26 cellular contexts compared by ENCODE assay signal in the genomic region with DNA sequence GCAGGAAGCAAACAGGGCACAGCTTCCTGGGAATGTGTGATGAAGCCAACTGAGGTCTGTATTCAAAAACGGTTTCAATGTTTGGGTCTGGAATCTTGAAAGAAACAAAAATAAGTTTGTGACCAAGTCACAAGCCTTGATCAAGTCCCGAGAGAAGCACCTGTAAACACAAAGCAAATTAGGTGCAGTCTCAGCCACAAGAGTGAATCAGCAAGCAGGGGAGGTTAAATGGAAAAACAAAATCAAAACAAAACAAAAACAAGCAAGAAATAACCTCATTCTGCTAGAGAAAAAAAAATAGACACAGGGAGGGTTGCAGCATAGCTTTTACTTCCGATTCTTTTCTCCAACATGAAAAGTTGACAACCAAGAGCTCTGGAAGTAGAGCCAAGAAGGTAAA.
DNase-seq lines count a peak whose midpoint lies in the region; ATAC-seq and TF ChIP-seq lines count a peak whose summit lies in the region.
"Had no signal": no experiment of that assay in that cellular context is flagged by ENCODE, and none has a peak within 500 bp of the region (broad histone marks: within the 10 kb centered on the region; RNA-seq: fewer than 3 reads in every experiment).

No MANE protein-coding gene starts in this region.

- no peak overlapping the region for H3K4me3 ChIP-seq in mucosa of rectum (ENCODE audit: low read length in 2 of 2)
- H3K4me3 ChIP-seq in coronary artery: no peak overlapping the region
- no peak overlapping the region for H3K4me3 ChIP-seq in dorsolateral prefrontal cortex
- H3K4me3 ChIP-seq: HAP-1, MG63, SK-N-MC, skin epidermis, thoracic aorta had no signal

- CTCF ChIA-PET in activated CD8-positive, alpha-beta T cell treated with anti-CD3 and anti-CD28 coated beads, Interleukin-2, amount 10 ng/mL, durations not matched to agents 7 days and 5 days (lab: Charles Lee): interaction anchor here (0.6 kb wide), 1 partner anchor 435 kb away, joined by 3 read pairs; no protein-coding TSS in a partner anchor

- intact Hi-C loops in dorsolateral prefrontal cortex (cut with DNase I): no loop called here

- peak overlapping the region; percentile 25 to 34 for H3K27ac ChIP-seq in mucosa of rectum (ENCODE audit: low read depth in 2 of 2, low read length in 2 of 2)
- no peak overlapping the region for H3K27ac ChIP-seq in coronary artery
- no peak overlapping the region for H3K27ac ChIP-seq in dorsolateral prefrontal cortex
- H3K27ac ChIP-seq: skin epidermis, thoracic aorta had no signal

- no peak overlapping the region for H3K27ac Mint-ChIP-seq in activated CD8-positive, alpha-beta T cell treated with anti-CD3 and anti-CD28 coated beads, Interleukin-2, amount 10 ng/mL, durations not matched to agents 7 days and 5 days
- H3K27ac Mint-ChIP-seq: CD4-positive, alpha-beta memory T cell; memory B cell had no signal

- H3K27me3 ChIP-seq in mucosa of rectum (ENCODE audit: control insufficient read depth in 2 of 2, insufficient read depth in 2 of 2, low read length in 2 of 2) (peaks cover 0 to 2% of the 10 kb centered on the region in 2 donors), dorsolateral prefrontal cortex (peaks cover 0 to 18% (median 0%) of the 10 kb centered on the region in 45 donors)
- H3K27me3 ChIP-seq: MG63 had no signal

- no peak overlapping the region for H3K9ac ChIP-seq in mucosa of rectum (ENCODE audit: low read depth in 1 of 2, low read length in 2 of 2)

- no peak for TF ChIP-seq CTCF in coronary artery (IDR thresholded peaks at IDR 0.05)
- no peak for TF ChIP-seq CTCF in dorsolateral prefrontal cortex (IDR thresholded peaks at IDR 0.05 in 54 of 56, conservative IDR thresholded peaks at IDR 0.05 in 2 of 56; ENCODE audit: low read depth in 1 of 56, partially characterized antibody in 56 of 56)

- ATAC-seq in GM19035 (IDR thresholded peaks at IDR 0.05; ENCODE audit: unreplicated experiment): peak; percentile 79
- ATAC-seq in HG02588 (IDR thresholded peaks at IDR 0.05; ENCODE audit: unreplicated experiment): peak; percentile 75
- peak; percentile 63 for ATAC-seq in HG03442 (IDR thresholded peaks at IDR 0.05; ENCODE audit: unreplicated experiment)
- ATAC-seq in activated CD8-positive, alpha-beta T cell treated with anti-CD3 and anti-CD28 coated beads, Interleukin-2, amount 10 ng/mL, durations not matched to agents 7 days and 5 days: no peak
- ATAC-seq: left cardiac atrium had no signal

- no peaks in the 10 kb centered on the region for H3K36me3 Mint-ChIP-seq in activated CD8-positive, alpha-beta T cell treated with anti-CD3 and anti-CD28 coated beads, Interleukin-2, amount 10 ng/mL, durations not matched to agents 7 days and 5 days (ENCODE audit: low read depth)
- H3K36me3 Mint-ChIP-seq: memory B cell had no signal

- no peaks in the 10 kb centered on the region for H3K4me1 ChIP-seq in mucosa of rectum (ENCODE audit: control insufficient read depth in 2 of 2, insufficient read depth in 2 of 2, low read length in 2 of 2)
- H3K4me1 ChIP-seq: HAP-1 had no signal

- no peaks in the 10 kb centered on the region for H3K4me1 Mint-ChIP-seq in activated CD8-positive, alpha-beta T cell treated with anti-CD3 and anti-CD28 coated beads, Interleukin-2, amount 10 ng/mL, durations not matched to agents 7 days and 5 days (ENCODE audit: low read depth)
- H3K4me1 Mint-ChIP-seq: CD4-positive, alpha-beta memory T cell; central memory CD8-positive, alpha-beta T cell had no signal

- no peaks in the 10 kb centered on the region for H3K9me3 ChIP-seq in mucosa of rectum (ENCODE audit: control insufficient read depth in 2 of 2, low read length in 2 of 2)
- H3K9me3 ChIP-seq: HAP-1, MG63, thoracic aorta had no signal

- peaks cover 8% of the 10 kb centered on the region for H3K27me3 Mint-ChIP-seq in activated CD8-positive, alpha-beta T cell treated with anti-CD3 and anti-CD28 coated beads, Interleukin-2, amount 10 ng/mL, durations not matched to agents 7 days and 5 days (ENCODE audit: low read depth)

- POLR2A ChIA-PET in activated CD8-positive, alpha-beta T cell treated with anti-CD3 and anti-CD28 coated beads, Interleukin-2, amount 10 ng/mL, durations not matched to agents 7 days and 5 days (lab: Charles Lee): interaction anchor here (0.6 kb wide), 1 partner anchor 936 kb away, joined by 3 read pairs; no protein-coding TSS in a partner anchor

- H3K4me3 Mint-ChIP-seq in activated CD8-positive, alpha-beta T cell treated with anti-CD3 and anti-CD28 coated beads, Interleukin-2, amount 10 ng/mL, durations not matched to agents 7 days and 5 days: no peak overlapping the region
- H3K4me3 Mint-ChIP-seq: CD4-positive, alpha-beta memory T cell; central memory CD8-positive, alpha-beta T cell; memory B cell had no signal

- no peaks in the 10 kb centered on the region for H3K36me3 ChIP-seq in mucosa of rectum (ENCODE audit: control insufficient read depth in 2 of 2, insufficient read depth in 2 of 2, low read length in 2 of 2)
- H3K36me3 ChIP-seq: HAP-1, MG63, thoracic aorta had no signal

- no peaks in the 10 kb centered on the region for H3K9me3 Mint-ChIP-seq in activated CD8-positive, alpha-beta T cell treated with anti-CD3 and anti-CD28 coated beads, Interleukin-2, amount 10 ng/mL, durations not matched to agents 7 days and 5 days (ENCODE audit: insufficient read depth)
- H3K9me3 Mint-ChIP-seq: central memory CD8-positive, alpha-beta T cell had no signal

- no peak for DNase-seq in coronary artery (ENCODE audit: low spot score)
- DNase-seq in activated CD8-positive, alpha-beta T cell treated with anti-CD3 and anti-CD28 coated beads, Interleukin-2, amount 10 ng/mL, durations not matched to agents 7 days and 5 days: no peak
- DNase-seq in dorsolateral prefrontal cortex: no peak
- DNase-seq: activated CD4-positive, alpha-beta T cell treated with anti-CD3 and anti-CD28 coated beads, Interleukin-2, amount 50 U/mL, for 4 hours; activated T-cell treated with anti-CD3 and anti-CD28 coated beads for 4 hours; aorta; CD4-positive, alpha-beta memory T cell; left cardiac atrium; MG63; NCI-H1436; NCI-H2171 treated with DMSO at 0.1 percent for 48 hours; NCI-H526; nucleus accumbens; RPMI8226; stimulated activated CD4-positive, alpha-beta T cell treated with anti-CD3 and anti-CD28 coated beads, Interleukin-2, amount 100 ng/mL, for 24 hours; stimulated activated naive CD4-positive, alpha-beta T cell had no signal

Comparison
In these comparisons a context has a peak if more than half of its experiments do, and no peak if none do; other contexts are left out.
1. H3K27ac ChIP-seq: peak in mucosa of rectum (2 of 2); none in coronary artery (0 of 2) and dorsolateral prefrontal cortex (0 of 59).